In the genomic region with DNA sequence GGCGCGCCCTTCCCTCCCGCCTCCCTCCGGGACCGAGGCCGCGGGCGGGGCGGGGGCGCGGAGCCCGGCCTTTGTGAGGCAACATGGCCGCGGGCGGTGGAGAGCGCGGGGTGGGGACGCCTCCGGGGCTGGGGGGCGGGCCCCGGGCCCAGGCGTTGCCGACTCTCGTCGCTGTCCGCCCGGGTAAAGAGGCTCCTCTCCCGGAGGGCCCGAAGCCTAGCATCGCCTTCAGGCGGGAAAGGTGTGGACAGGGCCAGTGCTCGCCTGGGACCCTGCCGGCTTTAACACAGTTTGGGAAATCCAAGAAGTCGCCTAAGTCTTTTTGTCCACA, we compare ENCODE assay signal across 8 cellular contexts. TPM values are rescaled to one million over a fixed set of nuclear protein-coding genes. Genes with fewer than 3 reads are reported as not detected.
DNase-seq lines count a peak whose midpoint lies in the region; ATAC-seq and TF ChIP-seq lines count a peak whose summit lies in the region.

No MANE protein-coding gene starts in this region.

- peak overlapping the region; percentile 80 for H3K27ac Mint-ChIP-seq in activated naive CD4-positive, alpha-beta T cell treated with anti-CD3 and anti-CD28 coated beads, Interleukin-2, amount 50 U/mL, for 24 hours

- H3K27me3 ChIP-seq in Panc1 (ENCODE audit: control insufficient read depth, insufficient read depth, low read length) (no peaks in the 10 kb centered on the region), cardiac muscle cell (no peaks in the 10 kb centered on the region), upper lobe of left lung (no peaks in the 10 kb centered on the region)

- ATAC-seq in GM18861 (IDR thresholded peaks at IDR 0.05; ENCODE audit: unreplicated experiment) (peak; percentile 44), HG03095 (IDR thresholded peaks at IDR 0.05; ENCODE audit: unreplicated experiment) (peak; percentile 49), Panc1 (peak; percentile 79), upper lobe of left lung (ENCODE audit: low FRiP score in 2 of 2) (peak; percentile 56 to 84)

- no peak for TF ChIP-seq CTCF in Panc1 (IDR thresholded peaks at IDR 0.05)
- TF ChIP-seq CTCF in cardiac muscle cell (IDR thresholded peaks at IDR 0.05; ENCODE audit: low read depth, low read length) = no peak
- no peak for TF ChIP-seq CTCF in upper lobe of left lung (IDR thresholded peaks at IDR 0.05)

- H3K4me1 ChIP-seq in Panc1 (ENCODE audit: control insufficient read depth, insufficient read depth, low read length) (peaks cover 11% of the 10 kb centered on the region), cardiac muscle cell (ENCODE audit: low read depth) (peaks cover 19% of the 10 kb centered on the region), upper lobe of left lung (peaks cover 39 to 53% (median 49%) of the 10 kb centered on the region in 4 donors)

- peak overlapping the region; percentile 94 for H3K27ac ChIP-seq in Panc1 (ENCODE audit: low read length)
- H3K27ac ChIP-seq in cardiac muscle cell = peak overlapping the region; percentile 90
- peak overlapping the region; percentile 81 to 91 (median 90) for H3K27ac ChIP-seq in upper lobe of left lung

- no peaks in the 10 kb centered on the region for H3K9me3 Mint-ChIP-seq in activated naive CD4-positive, alpha-beta T cell treated with anti-CD3 and anti-CD28 coated beads, Interleukin-2, amount 50 U/mL, for 24 hours

- peaks cover 41% of the 10 kb centered on the region for H3K4me1 Mint-ChIP-seq in activated naive CD4-positive, alpha-beta T cell treated with anti-CD3 and anti-CD28 coated beads, Interleukin-2, amount 50 U/mL, for 24 hours

- H3K4me3 Mint-ChIP-seq in activated naive CD4-positive, alpha-beta T cell treated with anti-CD3 and anti-CD28 coated beads, Interleukin-2, amount 50 U/mL, for 24 hours = peak overlapping the region; percentile 89

- TF ChIP-seq POLR2A in upper lobe of left lung (IDR thresholded peaks at IDR 0.05) = no peak

- BruUV-seq in Panc1 (replicated peaks; lab: Mats Ljungman, UMichigan) = no TSS peak

- H3K36me3 ChIP-seq in Panc1 (ENCODE audit: control insufficient read depth, insufficient read depth, low read length) (peaks cover 3% of the 10 kb centered on the region), cardiac muscle cell (no peaks in the 10 kb centered on the region), upper lobe of left lung (peaks cover 0 to under 1% (median 0%) of the 10 kb centered on the region in 4 donors)

- POLR2A ChIA-PET in Panc1 (lab: Charles Lee) = no interaction called here

- CTCF ChIA-PET in Panc1 (lab: Charles Lee) = no interaction called here

- no peak for TF ChIP-seq EP300 in upper lobe of left lung (IDR thresholded peaks at IDR 0.05)

- in situ Hi-C loops in Panc1 (cut with HindIII; ENCODE audit: low pct_unique_long_range_greater_than_20kb, low sequenced_read_pairs) = no loop called here

- 0% methylated on average over 4 to 13 of the region's 34 CpGs for WGBS in upper lobe of left lung, 2 donors

- H3K36me3 Mint-ChIP-seq in activated naive CD4-positive, alpha-beta T cell treated with anti-CD3 and anti-CD28 coated beads, Interleukin-2, amount 50 U/mL, for 24 hours = no peaks in the 10 kb centered on the region

- H3K4me3 ChIP-seq in Panc1 (ENCODE audit: low read depth in 2 of 2, low read length in 2 of 2) = peak overlapping the region; percentile 80 to 82
- peak overlapping the region; percentile 52 for H3K4me3 ChIP-seq in cardiac muscle cell
- H3K4me3 ChIP-seq in upper lobe of left lung = peak overlapping the region; percentile 50 to 98 (median 83)

- H3K27me3 Mint-ChIP-seq in activated naive CD4-positive, alpha-beta T cell treated with anti-CD3 and anti-CD28 coated beads, Interleukin-2, amount 50 U/mL, for 24 hours = no peaks in the 10 kb centered on the region

- peak; percentile 84 for DNase-seq in AG20443 (ENCODE audit: low spot score)
- no peak for DNase-seq in Panc1 (ENCODE audit: low read depth, low spot score)
- peak; percentile 52 to 76 for DNase-seq in cardiac muscle cell (ENCODE audit: low read depth in 1 of 2, low spot score in 1 of 2)
- DNase-seq in posterior vena cava (ENCODE audit: low spot score) = peak; percentile 88
- peak; percentile 74 to 95 for DNase-seq in upper lobe of left lung

- H3K9me3 ChIP-seq in Panc1 (ENCODE audit: control insufficient read depth, insufficient read depth, low read depth, low read length) (no peaks in the 10 kb centered on the region), cardiac muscle cell (ENCODE audit: low read depth) (no peaks in the 10 kb centered on the region), upper lobe of left lung (no peaks in the 10 kb centered on the region)

- intact Hi-C loops in Panc1 (cut with micrococcal nuclease; ENCODE audit: unreplicated experiment) = no loop called here
- intact Hi-C loops in posterior vena cava (cut with DNase I) = no loop called here

RNA-seq across cellular contexts. Expression of gene DGCR8, which starts 0.4 kb away (rescaled TPM):
- total RNA-seq in Panc1 (2021; ENCODE audit: unreplicated experiment) (35.0 TPM), cardiac muscle cell (23.8 and 34.2 TPM in 2 replicates), posterior vena cava (10 to 100 TPM; 24.3 to 25.2 TPM), upper lobe of left lung (10 to 100 TPM; 27.7 to 95.3 (median 33.1) TPM)
- 23.3 TPM for polyA plus RNA-seq in Panc1 (2012; ENCODE audit: insufficient read length)
- 8.1 and 15.1 TPM in 2 replicates for polyA plus RNA-seq in cardiac muscle cell

RNA-seq across cellular contexts. Expression of gene RANBP1, which starts 35.5 kb away (rescaled TPM):
- total RNA-seq in Panc1 (2021; ENCODE audit: unreplicated experiment) = 232 TPM
- 266 TPM for polyA plus RNA-seq in Panc1 (2012; ENCODE audit: insufficient read length)
- 252 and 373 TPM in 2 replicates for total RNA-seq in cardiac muscle cell
- 222 and 271 TPM in 2 replicates for polyA plus RNA-seq in cardiac muscle cell
- 10 to 100 TPM; 57.0 to 61.6 TPM for total RNA-seq in posterior vena cava
- total RNA-seq in upper lobe of left lung = 100 to 1,000 TPM in 2 of 6 donors, 10 to 100 TPM in 4; 55.3 to 154 (median 87.8) TPM

RNA-seq across cellular contexts. Expression of gene TRMT2A, which starts 36.6 kb away (rescaled TPM):
- total RNA-seq in Panc1 (2021; ENCODE audit: unreplicated experiment) = 66.7 TPM
- 64.6 TPM for polyA plus RNA-seq in Panc1 (2012; ENCODE audit: insufficient read length)
- 55.7 and 71.9 TPM in 2 replicates for total RNA-seq in cardiac muscle cell
- 76.5 and 77.7 TPM in 2 replicates for polyA plus RNA-seq in cardiac muscle cell
- total RNA-seq in posterior vena cava = 10 to 100 TPM; 25.7 to 37.7 TPM
- 100 to 1,000 TPM in 1 of 6 donors, 10 to 100 TPM in 5; 30.3 to 146 (median 61.9) TPM for total RNA-seq in upper lobe of left lung

RNA-seq across cellular contexts. Expression of gene ZDHHC8, which starts 51.2 kb away (rescaled TPM):
- total RNA-seq in Panc1 (2021; ENCODE audit: unreplicated experiment) (79.0 TPM), cardiac muscle cell (30.3 and 35.8 TPM in 2 replicates), posterior vena cava (10 to 100 TPM; 45.6 to 46.3 TPM), upper lobe of left lung (10 to 100 TPM; 19.5 to 87.1 (median 63.9) TPM)
- 77.8 TPM for polyA plus RNA-seq in Panc1 (2012; ENCODE audit: insufficient read length)
- polyA plus RNA-seq in cardiac muscle cell = 43.8 and 53.4 TPM in 2 replicates

RNA-seq across cellular contexts. Expression of gene TANGO2, which starts 59.5 kb away (rescaled TPM):
- total RNA-seq in Panc1 (2021; ENCODE audit: unreplicated experiment) (32.2 TPM), cardiac muscle cell (19.4 and 21.9 TPM in 2 replicates), posterior vena cava (10 to 100 TPM; 28.4 to 31.1 TPM), upper lobe of left lung (10 to 100 TPM; 33.9 to 94.3 (median 55.0) TPM)
- polyA plus RNA-seq in Panc1 (2012; ENCODE audit: insufficient read length) = 38.0 TPM
- polyA plus RNA-seq in cardiac muscle cell = 17.5 and 18.7 TPM in 2 replicates
